ENCODE assay signal across 13 cellular contexts in genomic region chr4:113961322-113961698, GRCh38. TPM values are rescaled to one million over a fixed set of nuclear protein-coding genes. Genes with fewer than 3 reads are reported as not detected.
DNase-seq lines count a peak whose midpoint lies in the region; ATAC-seq and TF ChIP-seq lines count a peak whose summit lies in the region.
"Had no signal": no experiment of that assay in that cellular context is flagged by ENCODE, and none has a peak within 500 bp of the region (broad histone marks: within the 10 kb centered on the region; RNA-seq: fewer than 3 reads in every experiment).

No MANE protein-coding gene starts in this region.

- H3K4me1 Mint-ChIP-seq in MCF 10A (ENCODE audit: insufficient read depth, unreplicated experiment) (peaks cover 62% of the 10 kb centered on the region), T-cell (peaks cover 0 to 3% (median 0%) of the 10 kb centered on the region in 3 donors)
- H3K4me1 Mint-ChIP-seq: naive B cell had no signal

- H3K4me1 ChIP-seq in breast epithelium (no peaks in the 10 kb centered on the region), ascending aorta (peaks cover 0 to 18% of the 10 kb centered on the region in 2 donors), foreskin keratinocyte (peaks cover 19% of the 10 kb centered on the region), upper lobe of left lung (peaks cover 6 to 18% (median 13%) of the 10 kb centered on the region in 4 donors)

- BruUV-seq in MCF 10A (replicated peaks; lab: Mats Ljungman, UMichigan): no TSS peak

- 24 to 29% methylated on average over 1 of the region's 1 CpG for WGBS in upper lobe of left lung, 2 donors

- TF ChIP-seq POLR2A in breast epithelium (IDR thresholded peaks at IDR 0.05): no peak
- no peak for TF ChIP-seq POLR2A in upper lobe of left lung (IDR thresholded peaks at IDR 0.05)

- H3K4me3 Mint-ChIP-seq in MCF 10A (ENCODE audit: unreplicated experiment): peak overlapping the region; percentile 44
- no peak overlapping the region for H3K4me3 Mint-ChIP-seq in T-cell
- H3K4me3 Mint-ChIP-seq: naive B cell had no signal

- H3K36me3 Mint-ChIP-seq in MCF 10A (ENCODE audit: insufficient read depth, unreplicated experiment): peaks cover 3% of the 10 kb centered on the region
- no peaks in the 10 kb centered on the region for H3K36me3 Mint-ChIP-seq in T-cell

- intact Hi-C loops in MCF 10A (cut with micrococcal nuclease): loop anchor here (1.0 kb wide), 2 partner anchors 18 to 54 kb away; partner anchors contain the start of gene ARSJ
- intact Hi-C loops in breast epithelium (cut with DNase I; ENCODE audit: low total_unique reads): no loop called here
- intact Hi-C loops in ascending aorta (cut with DNase I): no loop called here

- H3K27me3 ChIP-seq in breast epithelium (no peaks in the 10 kb centered on the region), ascending aorta (no peaks in the 10 kb centered on the region), foreskin keratinocyte (no peaks in the 10 kb centered on the region), upper lobe of left lung (no peaks in the 10 kb centered on the region)

- POLR2A ChIA-PET in MCF 10A (lab: Yijun Ruan, JAX): interaction anchor here (1.0 to 5.4 kb wide), 4 partner anchors 10 to 177 kb away, joined by 3 to 125 read pairs (median 26); partner anchors contain the start of gene ARSJ
- POLR2A ChIA-PET in T-cell (lab: Charles Lee): no interaction called here

- DNase-seq in MCF 10A (ENCODE audit: unreplicated experiment) (peak; percentile 79), breast epithelium (ENCODE audit: low spot score in 2 of 2) (no peak), ascending aorta (ENCODE audit: low spot score in 2 of 2) (no peak), foreskin keratinocyte (no peak), upper lobe of left lung (no peak), SHP77 (lab: John Stamatoyannopoulos, UW) (no peak), T-cell (no peak)
- DNase-seq: activated T-cell treated with anti-CD3 and anti-CD28 coated beads, Interleukin-2, amount 50 U/mL, for 48 hours; naive B cell; NCI-H1694 treated with DMSO at 0.1 percent for 48 hours; SHP77 treated with DMSO at 0.1 percent for 48 hours; stimulated activated naive CD4-positive, alpha-beta T cell treated with Interleukin-2 at 50 U/mL for 16 hours had no signal

- no peaks in the 10 kb centered on the region for H3K36me3 ChIP-seq in breast epithelium
- H3K36me3 ChIP-seq in ascending aorta: no peaks in the 10 kb centered on the region
- H3K36me3 ChIP-seq in upper lobe of left lung: no peaks in the 10 kb centered on the region

- no peak overlapping the region for H3K27ac ChIP-seq in breast epithelium
- H3K27ac ChIP-seq in ascending aorta: peak overlapping the region; percentile 63 to 77
- no peak overlapping the region for H3K27ac ChIP-seq in foreskin keratinocyte
- peak overlapping the region in 3 of 4 donors; percentile 6 to 64 (median 64) for H3K27ac ChIP-seq in upper lobe of left lung

- ATAC-seq in foreskin keratinocyte: peak; percentile 22
- peak; percentile 47 to 77 for ATAC-seq in upper lobe of left lung (ENCODE audit: low FRiP score in 2 of 2)
- ATAC-seq in HG02938 (IDR thresholded peaks at IDR 0.05; ENCODE audit: unreplicated experiment): no peak
- ATAC-seq in T-cell (replicated peaks in 1 of 4): no peak

- no peak for TF ChIP-seq EP300 in upper lobe of left lung (IDR thresholded peaks at IDR 0.05)

- H3K27me3 Mint-ChIP-seq in MCF 10A (ENCODE audit: insufficient read depth, unreplicated experiment): no peaks in the 10 kb centered on the region
- H3K27me3 Mint-ChIP-seq in T-cell: no peaks in the 10 kb centered on the region

- no peak for TF ChIP-seq CTCF in MCF 10A (IDR thresholded peaks at IDR 0.05; ENCODE audit: unreplicated experiment)
- TF ChIP-seq CTCF in breast epithelium (IDR thresholded peaks at IDR 0.05): no peak
- no peak for TF ChIP-seq CTCF in ascending aorta (IDR thresholded peaks at IDR 0.05)
- TF ChIP-seq CTCF in foreskin keratinocyte (conservative IDR thresholded peaks at IDR 0.05): no peak
- no peak for TF ChIP-seq CTCF in upper lobe of left lung (IDR thresholded peaks at IDR 0.05)

- H3K9me3 ChIP-seq in breast epithelium (no peaks in the 10 kb centered on the region), ascending aorta (no peaks in the 10 kb centered on the region), upper lobe of left lung (no peaks in the 10 kb centered on the region)

- H3K4me3 ChIP-seq in breast epithelium: no peak overlapping the region
- H3K4me3 ChIP-seq in ascending aorta: peak overlapping the region in 1 of 2 donors; percentile 21
- no peak overlapping the region for H3K4me3 ChIP-seq in upper lobe of left lung

- CTCF ChIA-PET in MCF 10A (lab: Yijun Ruan, JAX): interaction anchor here (0.6 kb wide), 2 partner anchors 554 to 1096 kb away, joined by 3 to 4 read pairs; no protein-coding TSS in a partner anchor
- CTCF ChIA-PET in T-cell (lab: Charles Lee): no interaction called here

- H3K27ac Mint-ChIP-seq in MCF 10A (ENCODE audit: low read depth, unreplicated experiment) (peak overlapping the region; percentile 90), T-cell (no peak overlapping the region)
- H3K27ac Mint-ChIP-seq: naive B cell had no signal

- H3K9me3 Mint-ChIP-seq in MCF 10A (ENCODE audit: unreplicated experiment) (no peaks in the 10 kb centered on the region), T-cell (peaks cover 4 to 9% (median 6%) of the 10 kb centered on the region in 3 donors)

RNA-seq across cellular contexts. Expression of gene ARSJ, which starts 18.1 kb away (rescaled TPM):
- 36.2 and 50.7 TPM in 2 replicates for total RNA-seq in MCF 10A (2022)
- 10 to 100 TPM in 1 of 3 donors, 1 to 10 TPM in 2; 1.1 to 10.7 (median 8.8) TPM for total RNA-seq in breast epithelium
- total RNA-seq in ascending aorta: 14.6 TPM
- total RNA-seq in foreskin keratinocyte: 11.1 and 13.9 TPM in 2 replicates
- polyA plus RNA-seq in foreskin keratinocyte: 2.5 and 3.9 TPM in 2 replicates
- 10 to 100 TPM in 4 of 6 donors, 1 to 10 TPM in 2; 5.4 to 29.3 (median 14.8) TPM for total RNA-seq in upper lobe of left lung
- total RNA-seq in T-cell: under 1 TPM in 3 of 5 donors, not detected in 2; 0.16 to 0.26 (median 0.20) TPM

Comparison
In these comparisons a context has a peak if more than half of its experiments do, and no peak if none do; other contexts are left out.
1. H3K27ac ChIP-seq: peak in ascending aorta (2 of 2) and upper lobe of left lung (3 of 4); none in breast epithelium (0 of 2) and foreskin keratinocyte (single experiment).
2. ATAC-seq: peak in foreskin keratinocyte (single experiment) and upper lobe of left lung (2 of 2); none in HG02938 (single experiment) and T-cell (0 of 4).